Comparison of ENCODE assay signal across 19 cellular contexts in genomic region chr11:73149105-73149504, GRCh38. TPM values are rescaled to one million over a fixed set of nuclear protein-coding genes. Genes with fewer than 3 reads are reported as not detected.
DNase-seq lines count a peak whose midpoint lies in the region; ATAC-seq and TF ChIP-seq lines count a peak whose summit lies in the region.
"Had no signal": no experiment of that assay in that cellular context is flagged by ENCODE, and none has a peak within 500 bp of the region (broad histone marks: within the 10 kb centered on the region; RNA-seq: fewer than 3 reads in every experiment).

No MANE protein-coding gene starts in this region.

- no peak for TF ChIP-seq CTCF in coronary artery (IDR thresholded peaks at IDR 0.05)
- no peak for TF ChIP-seq CTCF in thoracic aorta (IDR thresholded peaks at IDR 0.05)

- no peaks in the 10 kb centered on the region for H3K9me3 ChIP-seq in muscle layer of duodenum (ENCODE audit: control insufficient read depth in 1 of 2, low read length in 2 of 2)
- no peaks in the 10 kb centered on the region for H3K9me3 ChIP-seq in thoracic aorta
- H3K9me3 ChIP-seq: MG63 had no signal

- no peaks in the 10 kb centered on the region for H3K27me3 ChIP-seq in muscle layer of duodenum (ENCODE audit: low read depth, low read length)
- H3K27me3 ChIP-seq in thoracic aorta (replicated peaks; ENCODE audit: insufficient read depth) = no peaks in the 10 kb centered on the region
- H3K27me3 ChIP-seq: MG63 had no signal

- no peaks in the 10 kb centered on the region for H3K36me3 ChIP-seq in muscle layer of duodenum (ENCODE audit: control insufficient read depth in 1 of 2, insufficient read depth in 2 of 2, low read length in 2 of 2)
- H3K36me3 ChIP-seq in thoracic aorta = no peaks in the 10 kb centered on the region
- H3K36me3 ChIP-seq: MG63 had no signal

- DNase-seq in activated CD8-positive, alpha-beta memory T cell treated with anti-CD3 and anti-CD28 coated beads, Interleukin-2, amount 50 U/mL, for 48 hours = peak; percentile 15
- no peak for DNase-seq in activated CD8-positive, alpha-beta memory T cell treated with anti-CD3 and anti-CD28 coated beads for 24 hours
- DNase-seq in coronary artery (ENCODE audit: low spot score) (no peak), thoracic aorta (ENCODE audit: low spot score) (no peak), DMS 273 (lab: John Stamatoyannopoulos, UW; ENCODE audit: unreplicated experiment) (no peak), AG08396 (ENCODE audit: low spot score) (no peak), GM19240 (ENCODE audit: insufficient read length, low spot score) (no peak)
- DNase-seq: activated CD4-positive, alpha-beta T cell treated with anti-CD3 and anti-CD28 coated beads, Interleukin-2, amount 50 U/mL, for 1 hour; COR-L47; dermis blood vessel endothelial cell; islet precursor cell; MG63; naive thymus-derived CD8-positive, alpha-beta T cell; NCI-H1436; SIG-M5 had no signal

- H3K4me3 ChIP-seq in coronary artery (peak overlapping the region; percentile 33), muscle layer of duodenum (ENCODE audit: low read depth in 1 of 2, low read length in 2 of 2) (no peak overlapping the region), thoracic aorta (no peak overlapping the region)
- H3K4me3 ChIP-seq: lung, MG63 had no signal

- peak overlapping the region; percentile 68 to 90 for H3K27ac ChIP-seq in coronary artery
- H3K27ac ChIP-seq in muscle layer of duodenum (ENCODE audit: low read length) = peak overlapping the region; percentile 75
- H3K27ac ChIP-seq in thoracic aorta = peak overlapping the region; percentile 85 to 93
- H3K27ac ChIP-seq: 22Rv1, parathyroid adenoma had no signal

- H3K4me1 ChIP-seq in muscle layer of duodenum (ENCODE audit: control insufficient read depth in 1 of 2, insufficient read depth in 2 of 2, low read length in 2 of 2) = peaks cover 8 to 43% of the 10 kb centered on the region in 2 donors
- H3K4me1 ChIP-seq in thoracic aorta (ENCODE audit: control insufficient read depth in 1 of 2, low read depth in 2 of 2) = peaks cover 20 to 46% of the 10 kb centered on the region in 2 donors

- ATAC-seq in thoracic aorta (ENCODE audit: insufficient number of reproducible peaks, low FRiP score, low read depth) = peak; percentile 49
- ATAC-seq: naive thymus-derived CD8-positive, alpha-beta T cell had no signal

RNA-seq across cellular contexts. Expression of gene FCHSD2, which starts 7.0 kb away (rescaled TPM):
- 10 to 100 TPM; 56.5 to 75.3 TPM for total RNA-seq in thoracic aorta
